Comparison of ENCODE assay signal across 1 cellular context in the genomic region with DNA sequence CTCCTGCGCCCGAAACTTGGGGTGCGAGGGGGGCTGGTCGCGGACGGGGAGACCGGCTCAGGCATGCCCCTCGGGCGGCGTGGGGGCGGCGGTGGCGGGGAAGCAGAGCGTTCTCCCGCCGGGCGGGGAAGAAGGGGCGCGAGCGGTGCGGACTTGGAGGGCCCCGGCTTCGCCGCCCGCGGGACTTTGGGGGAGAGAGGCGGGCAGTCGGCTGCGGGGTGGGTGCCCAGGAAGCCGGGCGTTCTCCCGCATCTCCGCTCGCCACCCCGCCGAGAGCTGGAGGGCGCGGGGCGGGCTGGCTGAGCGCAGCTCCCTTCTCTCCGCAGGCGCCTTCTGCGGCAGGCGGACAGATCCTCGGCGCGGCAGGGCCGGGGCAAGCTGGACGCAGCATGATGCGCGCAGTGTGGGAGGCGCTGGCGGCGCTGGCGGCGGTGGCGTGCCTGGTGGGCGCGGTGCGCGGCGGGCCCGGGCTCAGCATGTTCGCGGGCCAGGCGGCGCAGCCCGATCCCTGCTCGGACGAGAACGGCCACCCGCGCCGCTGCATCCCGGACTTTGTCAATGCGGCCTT.
TF ChIP-seq lines count a peak whose summit lies in the region.

No MANE protein-coding gene starts in this region.

TF ChIP-seq in HEK293, 187 proteins besides CTCF, POLR2A, EP300 and RAD21 (continued from another document):
- TF ChIP-seq, protein P1, sequence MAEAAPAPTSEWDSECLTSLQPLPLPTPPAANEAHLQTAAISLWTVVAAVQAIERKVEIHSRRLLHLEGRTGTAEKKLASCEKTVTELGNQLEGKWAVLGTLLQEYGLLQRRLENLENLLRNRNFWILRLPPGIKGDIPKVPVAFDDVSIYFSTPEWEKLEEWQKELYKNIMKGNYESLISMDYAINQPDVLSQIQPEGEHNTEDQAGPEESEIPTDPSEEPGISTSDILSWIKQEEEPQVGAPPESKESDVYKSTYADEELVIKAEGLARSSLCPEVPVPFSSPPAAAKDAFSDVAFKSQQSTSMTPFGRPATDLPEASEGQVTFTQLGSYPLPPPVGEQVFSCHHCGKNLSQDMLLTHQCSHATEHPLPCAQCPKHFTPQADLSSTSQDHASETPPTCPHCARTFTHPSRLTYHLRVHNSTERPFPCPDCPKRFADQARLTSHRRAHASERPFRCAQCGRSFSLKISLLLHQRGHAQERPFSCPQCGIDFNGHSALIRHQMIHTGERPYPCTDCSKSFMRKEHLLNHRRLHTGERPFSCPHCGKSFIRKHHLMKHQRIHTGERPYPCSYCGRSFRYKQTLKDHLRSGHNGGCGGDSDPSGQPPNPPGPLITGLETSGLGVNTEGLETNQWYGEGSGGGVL (tag by site-specific recombination; IDR thresholded peaks at IDR 0.05): peak; percentile 57
- TF ChIP-seq REST (tag by site-specific recombination; IDR thresholded peaks at IDR 0.05) (no peak), HOXA7 (CRISPR knock-in tag; IDR thresholded peaks at IDR 0.05; ENCODE audit: borderline replicate concordance) (no peak), ZNF658 (tag by site-specific recombination; IDR thresholded peaks at IDR 0.05) (no peak), SP7 (tag by site-specific recombination; IDR thresholded peaks at IDR 0.05) (0 out of 2 replicates have a peak, but pooled peaks have one; percentile 17), ZNF335 (tag by site-specific recombination; conservative IDR thresholded peaks at IDR 0.05) (peak; percentile 84), SP2 (tag by site-specific recombination; IDR thresholded peaks at IDR 0.05) (peak; percentile 25; the same call in 1 of the 2 replicates), ZNF600 (tag by site-specific recombination; IDR thresholded peaks at IDR 0.05) (peak; percentile 49; the same call in 1 of the 2 replicates), GLI2 (tag by site-specific recombination; IDR thresholded peaks at IDR 0.05; ENCODE audit: borderline replicate concordance, low read depth) (no peak), ZBTB20 (tag by site-specific recombination; IDR thresholded peaks at IDR 0.05) (peak; percentile 86), ZNF654 (tag by site-specific recombination; IDR thresholded peaks at IDR 0.05; ENCODE audit: low read depth) (no peak), ZNF596 (tag by site-specific recombination; IDR thresholded peaks at IDR 0.05) (0 out of 2 replicates have a peak, but pooled peaks have one; percentile 32), ZNF248 (tag by site-specific recombination; IDR thresholded peaks at IDR 0.05) (no peak), ZXDB (tag by site-specific recombination; IDR thresholded peaks at IDR 0.05) (no peak), ZNF660 (tag by site-specific recombination; IDR thresholded peaks at IDR 0.05) (peak; percentile 40; the same call in 1 of the 2 replicates), ZFHX2 (tag by site-specific recombination; conservative IDR thresholded peaks at IDR 0.05) (peak; percentile 87), ZIC2 (tag by site-specific recombination; IDR thresholded peaks at IDR 0.05) (peak; percentile 87), ZSCAN16 (tag by site-specific recombination; IDR thresholded peaks at IDR 0.05) (no peak), ZNF132 (tag by site-specific recombination; IDR thresholded peaks at IDR 0.05; ENCODE audit: borderline replicate concordance) (no peak), GFI1B (tag by site-specific recombination; IDR thresholded peaks at IDR 0.05) (no peak), ZEB2 (tag by site-specific recombination; IDR thresholded peaks at IDR 0.05) (0 out of 2 replicates have a peak, but pooled peaks have one; percentile 38), ZNF16 (tag by site-specific recombination; IDR thresholded peaks at IDR 0.05; ENCODE audit: low read depth) (no peak), ZNF639 (tag by site-specific recombination; IDR thresholded peaks at IDR 0.05) (no peak), ZNF777 (tag by site-specific recombination; IDR thresholded peaks at IDR 0.05; ENCODE audit: borderline replicate concordance) (0 out of 2 replicates have a peak, but pooled peaks have one; percentile 32), ZNF138 (tag by site-specific recombination; IDR thresholded peaks at IDR 0.05; ENCODE audit: borderline replicate concordance) (no peak), ZNF37A (tag by site-specific recombination; IDR thresholded peaks at IDR 0.05) (no peak), GLIS2 (tag by site-specific recombination; IDR thresholded peaks at IDR 0.05) (peak; percentile 74), ZNF747 (tag by site-specific recombination; IDR thresholded peaks at IDR 0.05) (no peak)
- TF ChIP-seq, protein P2, sequence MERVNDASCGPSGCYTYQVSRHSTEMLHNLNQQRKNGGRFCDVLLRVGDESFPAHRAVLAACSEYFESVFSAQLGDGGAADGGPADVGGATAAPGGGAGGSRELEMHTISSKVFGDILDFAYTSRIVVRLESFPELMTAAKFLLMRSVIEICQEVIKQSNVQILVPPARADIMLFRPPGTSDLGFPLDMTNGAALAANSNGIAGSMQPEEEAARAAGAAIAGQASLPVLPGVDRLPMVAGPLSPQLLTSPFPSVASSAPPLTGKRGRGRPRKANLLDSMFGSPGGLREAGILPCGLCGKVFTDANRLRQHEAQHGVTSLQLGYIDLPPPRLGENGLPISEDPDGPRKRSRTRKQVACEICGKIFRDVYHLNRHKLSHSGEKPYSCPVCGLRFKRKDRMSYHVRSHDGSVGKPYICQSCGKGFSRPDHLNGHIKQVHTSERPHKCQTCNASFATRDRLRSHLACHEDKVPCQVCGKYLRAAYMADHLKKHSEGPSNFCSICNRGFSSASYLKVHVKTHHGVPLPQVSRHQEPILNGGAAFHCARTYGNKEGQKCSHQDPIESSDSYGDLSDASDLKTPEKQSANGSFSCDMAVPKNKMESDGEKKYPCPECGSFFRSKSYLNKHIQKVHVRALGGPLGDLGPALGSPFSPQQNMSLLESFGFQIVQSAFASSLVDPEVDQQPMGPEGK (tag by site-specific recombination; IDR thresholded peaks at IDR 0.05): peak; percentile 64
- TF ChIP-seq, protein P3, sequence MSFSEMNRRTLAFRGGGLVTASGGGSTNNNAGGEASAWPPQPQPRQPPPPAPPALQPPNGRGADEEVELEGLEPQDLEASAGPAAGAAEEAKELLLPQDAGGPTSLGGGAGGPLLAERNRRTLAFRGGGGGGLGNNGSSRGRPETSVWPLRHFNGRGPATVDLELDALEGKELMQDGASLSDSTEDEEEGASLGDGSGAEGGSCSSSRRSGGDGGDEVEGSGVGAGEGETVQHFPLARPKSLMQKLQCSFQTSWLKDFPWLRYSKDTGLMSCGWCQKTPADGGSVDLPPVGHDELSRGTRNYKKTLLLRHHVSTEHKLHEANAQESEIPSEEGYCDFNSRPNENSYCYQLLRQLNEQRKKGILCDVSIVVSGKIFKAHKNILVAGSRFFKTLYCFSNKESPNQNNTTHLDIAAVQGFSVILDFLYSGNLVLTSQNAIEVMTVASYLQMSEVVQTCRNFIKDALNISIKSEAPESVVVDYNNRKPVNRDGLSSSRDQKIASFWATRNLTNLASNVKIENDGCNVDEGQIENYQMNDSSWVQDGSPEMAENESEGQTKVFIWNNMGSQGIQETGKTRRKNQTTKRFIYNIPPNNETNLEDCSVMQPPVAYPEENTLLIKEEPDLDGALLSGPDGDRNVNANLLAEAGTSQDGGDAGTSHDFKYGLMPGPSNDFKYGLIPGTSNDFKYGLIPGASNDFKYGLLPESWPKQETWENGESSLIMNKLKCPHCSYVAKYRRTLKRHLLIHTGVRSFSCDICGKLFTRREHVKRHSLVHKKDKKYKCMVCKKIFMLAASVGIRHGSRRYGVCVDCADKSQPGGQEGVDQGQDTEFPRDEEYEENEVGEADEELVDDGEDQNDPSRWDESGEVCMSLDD (tag by site-specific recombination; IDR thresholded peaks at IDR 0.05): peak; percentile 95
